ENCODE assay signal across 14 cellular contexts in genomic region chr5:74542477-74542876, GRCh38.
DNase-seq lines count a peak whose midpoint lies in the region; ATAC-seq and TF ChIP-seq lines count a peak whose summit lies in the region.
"Had no signal": no experiment of that assay in that cellular context is flagged by ENCODE, and none has a peak within 500 bp of the region (broad histone marks: within the 10 kb centered on the region; RNA-seq: fewer than 3 reads in every experiment).

No MANE protein-coding gene starts in this region.

- no peaks in the 10 kb centered on the region for H4K20me1 ChIP-seq in PC-3 (ENCODE audit: low read length)

- peak overlapping the region; percentile 79 for H3K4me2 ChIP-seq in PC-3 (ENCODE audit: low read length)

- peak; percentile 84 for DNase-seq in ELR (ENCODE audit: low read depth)
- peak; percentile 75 for DNase-seq in PC-3
- DNase-seq in choroid plexus epithelial cell (ENCODE audit: low read depth), result peak; percentile 32
- no peak for DNase-seq in osteocyte (ENCODE audit: extremely low spot score, unreplicated experiment)
- no peak for DNase-seq in SHP77 (lab: John Stamatoyannopoulos, UW)
- DNase-seq in NCI-H82 treated with DMSO at 0.1 percent for 48 hours (lab: John Stamatoyannopoulos, UW; ENCODE audit: unreplicated experiment), result no peak
- no peak for DNase-seq in endothelial cell (ENCODE audit: low spot score)
- DNase-seq: activated CD8-positive, alpha-beta memory T cell treated with anti-CD3 and anti-CD28 coated beads, Interleukin-2, amount 10 ng/mL, durations not matched to agents 7 days and 5 days; activated naive CD8-positive, alpha-beta T cell treated with anti-CD3 and anti-CD28 coated beads, Interleukin-2, amount 10 ng/mL, durations not matched to agents 7 days and 5 days; immature natural killer cell had no signal

- ATAC-seq in PC-3 (peak; percentile 39), GM18909 (IDR thresholded peaks at IDR 0.05; ENCODE audit: poor library complexity, unreplicated experiment) (no peak)
- ATAC-seq: activated CD8-positive, alpha-beta memory T cell treated with anti-CD3 and anti-CD28 coated beads, Interleukin-2, amount 10 ng/mL, durations not matched to agents 7 days and 5 days; K562 had no signal

- TF ChIP-seq CTCF in PC-3 (conservative IDR thresholded peaks at IDR 0.05; ENCODE audit: low read depth, low read length) (no peak), choroid plexus epithelial cell (conservative IDR thresholded peaks at IDR 0.05; ENCODE audit: low read depth, low read length) (peak; percentile 22), osteocyte (IDR thresholded peaks at IDR 0.05) (no peak), endothelial cell (IDR thresholded peaks at IDR 0.05; ENCODE audit: unreplicated experiment) (no peak)

- intact Hi-C loops in PC-3 (cut with micrococcal nuclease), result loop anchor here (5.0 kb wide), 3 partner anchors 135 to 300 kb away; no protein-coding TSS in a partner anchor

- no TSS peak for BruUV-seq in PC-3 (replicated peaks; lab: Mats Ljungman, UMichigan)

- no peak overlapping the region for H2AFZ ChIP-seq in PC-3 (ENCODE audit: low read length)

- no peaks in the 10 kb centered on the region for H3K79me2 ChIP-seq in PC-3 (ENCODE audit: low read length)

- H3K4me1 ChIP-seq in PC-3 (ENCODE audit: insufficient read depth, low read length), result peaks cover 52% of the 10 kb centered on the region

- no peaks in the 10 kb centered on the region for H3K9me2 ChIP-seq in PC-3 (replicated peaks; ENCODE audit: low read length)

- peak overlapping the region; percentile 94 for H3K27ac ChIP-seq in PC-3 (ENCODE audit: low read length)
- H3K27ac ChIP-seq: C4-2B, WERI-Rb-1 had no signal

- no peaks in the 10 kb centered on the region for H3K27me3 ChIP-seq in PC-3 (ENCODE audit: low read length)

- H3K36me3 Mint-ChIP-seq in osteocyte (ENCODE audit: unreplicated experiment) (no peaks in the 10 kb centered on the region), endothelial cell (ENCODE audit: low read depth, unreplicated experiment) (no peaks in the 10 kb centered on the region)
- H3K36me3 Mint-ChIP-seq: activated CD8-positive, alpha-beta memory T cell treated with anti-CD3 and anti-CD28 coated beads, Interleukin-2, amount 10 ng/mL, durations not matched to agents 7 days and 5 days; activated naive CD8-positive, alpha-beta T cell treated with anti-CD3 and anti-CD28 coated beads, Interleukin-2, amount 10 ng/mL, durations not matched to agents 7 days and 5 days; immature natural killer cell had no signal

- H3K4me3 Mint-ChIP-seq in osteocyte (ENCODE audit: unreplicated experiment) (no peak overlapping the region), endothelial cell (ENCODE audit: unreplicated experiment) (no peak overlapping the region)
- H3K4me3 Mint-ChIP-seq: activated CD8-positive, alpha-beta memory T cell treated with anti-CD3 and anti-CD28 coated beads, Interleukin-2, amount 10 ng/mL, durations not matched to agents 7 days and 5 days; activated naive CD8-positive, alpha-beta T cell treated with anti-CD3 and anti-CD28 coated beads, Interleukin-2, amount 10 ng/mL, durations not matched to agents 7 days and 5 days; immature natural killer cell had no signal

- no peaks in the 10 kb centered on the region for H3K9me3 Mint-ChIP-seq in osteocyte (ENCODE audit: unreplicated experiment)
- no peaks in the 10 kb centered on the region for H3K9me3 Mint-ChIP-seq in endothelial cell (ENCODE audit: unreplicated experiment)
- H3K9me3 Mint-ChIP-seq: activated naive CD8-positive, alpha-beta T cell treated with anti-CD3 and anti-CD28 coated beads, Interleukin-2, amount 10 ng/mL, durations not matched to agents 7 days and 5 days; immature natural killer cell had no signal

- no peaks in the 10 kb centered on the region for H3K36me3 ChIP-seq in PC-3 (ENCODE audit: low read depth, low read length)
- H3K36me3 ChIP-seq: WERI-Rb-1 had no signal

- 0 out of 2 replicates have a peak overlapping the region, but pooled peaks have one; percentile 14 for H3K9ac ChIP-seq in PC-3 (ENCODE audit: low read length)

- H3K4me3 ChIP-seq in PC-3 (ENCODE audit: low read length) (peak overlapping the region; percentile 49; the same call in 1 of the 2 replicates), choroid plexus epithelial cell (ENCODE audit: low read depth, low read length) (no peak overlapping the region)
- H3K4me3 ChIP-seq: K562 had no signal

- H3K27me3 Mint-ChIP-seq in osteocyte (ENCODE audit: unreplicated experiment) (no peaks in the 10 kb centered on the region), endothelial cell (ENCODE audit: unreplicated experiment) (peaks cover 1% of the 10 kb centered on the region)

- H3K9me3 ChIP-seq in PC-3 (ENCODE audit: low read length), result no peaks in the 10 kb centered on the region

- CTCF ChIA-PET in PC-3 (lab: Charles Lee), result interaction anchor here (1.0 kb wide), 1 partner anchor 96 kb away, joined by 5 read pairs; no protein-coding TSS in a partner anchor

- peaks cover 49% of the 10 kb centered on the region for H3K4me1 Mint-ChIP-seq in osteocyte (ENCODE audit: unreplicated experiment)
- peaks cover 47% of the 10 kb centered on the region for H3K4me1 Mint-ChIP-seq in endothelial cell (ENCODE audit: unreplicated experiment)
- H3K4me1 Mint-ChIP-seq: activated CD8-positive, alpha-beta memory T cell treated with anti-CD3 and anti-CD28 coated beads, Interleukin-2, amount 10 ng/mL, durations not matched to agents 7 days and 5 days; activated naive CD8-positive, alpha-beta T cell treated with anti-CD3 and anti-CD28 coated beads, Interleukin-2, amount 10 ng/mL, durations not matched to agents 7 days and 5 days; immature natural killer cell had no signal

- POLR2A ChIA-PET in PC-3 (lab: Charles Lee; ENCODE audit: unreplicated experiment), result no interaction called here

- H3K27ac Mint-ChIP-seq in osteocyte (ENCODE audit: unreplicated experiment) (peak overlapping the region; percentile 2), endothelial cell (ENCODE audit: unreplicated experiment) (no peak overlapping the region)
- H3K27ac Mint-ChIP-seq: activated CD8-positive, alpha-beta memory T cell treated with anti-CD3 and anti-CD28 coated beads, Interleukin-2, amount 10 ng/mL, durations not matched to agents 7 days and 5 days; activated naive CD8-positive, alpha-beta T cell treated with anti-CD3 and anti-CD28 coated beads, Interleukin-2, amount 10 ng/mL, durations not matched to agents 7 days and 5 days; immature natural killer cell had no signal

- peaks cover 10% of the 10 kb centered on the region for H3F3A ChIP-seq in PC-3 (ENCODE audit: low read length, unreplicated experiment)

Comparison
In these comparisons a context has a peak if more than half of its experiments do, and no peak if none do; other contexts are left out.
1. DNase-seq: peak in ELR (single experiment), PC-3 (single experiment) and choroid plexus epithelial cell (single experiment); none in osteocyte (single experiment), SHP77 (0 of 2), NCI-H82 treated with DMSO at 0.1 percent for 48 hours (single experiment) and endothelial cell (single experiment).